ENCODE assay signal across 11 cellular contexts in genomic region chr17:57288034-57288752, GRCh38. TPM values are rescaled to one million over a fixed set of nuclear protein-coding genes. Genes with fewer than 3 reads are reported as not detected.
A peak's percentile ranks its signal among the peaks of the same experiment; 100 is the strongest.
DNase-seq lines count a peak whose midpoint lies in the region; ATAC-seq and TF ChIP-seq lines count a peak whose summit lies in the region.
"Had no signal": no experiment of that assay in that cellular context is flagged by ENCODE, and none has a peak within 500 bp of the region (broad histone marks: within the 10 kb centered on the region; RNA-seq: fewer than 3 reads in every experiment).

No MANE protein-coding gene starts in this region.

- TF ChIP-seq CTCF in adrenal gland (IDR thresholded peaks at IDR 0.05): no peak

- WGBS in adrenal gland, 4 donors: 31 to 38% (median 34%) methylated on average over 7 to 10 of the region's 10 CpGs

- no peak overlapping the region for H3K4me3 Mint-ChIP-seq in CD8-positive, alpha-beta memory T cell
- H3K4me3 Mint-ChIP-seq: activated naive CD4-positive, alpha-beta T cell treated with anti-CD3 and anti-CD28 coated beads, Interleukin-2, amount 50 U/mL, for 24 hours had no signal

- peaks cover 36 to 59% of the 10 kb centered on the region in 2 donors for H3K4me1 ChIP-seq in adrenal gland (replicated peaks in 1 of 2)
- H3K4me1 ChIP-seq in rectal smooth muscle tissue (ENCODE audit: control insufficient read depth, insufficient read depth, low read length): peaks cover 16% of the 10 kb centered on the region
- H3K4me1 ChIP-seq in CD8-positive, alpha-beta memory T cell (ENCODE audit: insufficient read depth, low read length): peaks cover 41% of the 10 kb centered on the region

- POLR2A ChIA-PET in CD8-positive, alpha-beta memory T cell (lab: Charles Lee): no interaction called here

- H3K4me3 ChIP-seq in adrenal gland: no peak overlapping the region
- no peak overlapping the region for H3K4me3 ChIP-seq in rectal smooth muscle tissue (ENCODE audit: low read length)
- no peak overlapping the region for H3K4me3 ChIP-seq in CD8-positive, alpha-beta memory T cell (ENCODE audit: low read length)

- no peaks in the 10 kb centered on the region for H3K27me3 Mint-ChIP-seq in CD8-positive, alpha-beta memory T cell
- H3K27me3 Mint-ChIP-seq: activated naive CD4-positive, alpha-beta T cell treated with anti-CD3 and anti-CD28 coated beads, Interleukin-2, amount 50 U/mL, for 24 hours had no signal

- H3K36me3 Mint-ChIP-seq in CD8-positive, alpha-beta memory T cell: peaks cover 0 to 63% (median 4%) of the 10 kb centered on the region in 3 donors

- no peak overlapping the region for H3K9ac ChIP-seq in rectal smooth muscle tissue (ENCODE audit: low read length)

- peaks cover 45 to 76% (median 76%) of the 10 kb centered on the region in 3 donors for H3K4me1 Mint-ChIP-seq in CD8-positive, alpha-beta memory T cell

- no peaks in the 10 kb centered on the region for H3K9me3 Mint-ChIP-seq in CD8-positive, alpha-beta memory T cell
- H3K9me3 Mint-ChIP-seq: activated naive CD4-positive, alpha-beta T cell treated with anti-CD3 and anti-CD28 coated beads, Interleukin-2, amount 50 U/mL, for 24 hours had no signal

- ATAC-seq in left ventricle myocardium superior: peak; percentile 77
- no peak for ATAC-seq in GM18909 (IDR thresholded peaks at IDR 0.05; ENCODE audit: poor library complexity, unreplicated experiment)
- no peak for ATAC-seq in HG02678 (IDR thresholded peaks at IDR 0.05; ENCODE audit: unreplicated experiment)

- intact Hi-C loops in adrenal gland (cut with DNase I) (no loop called here), left ventricle myocardium superior (cut with micrococcal nuclease) (no loop called here)

- H3K36me3 ChIP-seq in adrenal gland (replicated peaks in 1 of 2) (no peaks in the 10 kb centered on the region), rectal smooth muscle tissue (ENCODE audit: control insufficient read depth, insufficient read depth, low read length) (peaks cover 2% of the 10 kb centered on the region)
- H3K36me3 ChIP-seq in CD8-positive, alpha-beta memory T cell (ENCODE audit: insufficient read depth, low read length): peaks cover 5% of the 10 kb centered on the region

- peak overlapping the region in 3 of 8 donors; percentile 14 to 63 (median 55) for H3K27ac Mint-ChIP-seq in CD8-positive, alpha-beta memory T cell
- H3K27ac Mint-ChIP-seq: activated naive CD4-positive, alpha-beta T cell treated with anti-CD3 and anti-CD28 coated beads, Interleukin-2, amount 50 U/mL, for 24 hours had no signal

- H3K27me3 ChIP-seq in adrenal gland: no peaks in the 10 kb centered on the region
- H3K27me3 ChIP-seq in rectal smooth muscle tissue (ENCODE audit: control insufficient read depth, insufficient read depth, low read length): no peaks in the 10 kb centered on the region
- no peaks in the 10 kb centered on the region for H3K27me3 ChIP-seq in CD8-positive, alpha-beta memory T cell (ENCODE audit: insufficient read depth, low read length, poor library complexity, severe bottlenecking)

- H3K27ac ChIP-seq in adrenal gland (peak overlapping the region in 3 of 5 donors; percentile 66 to 84 (median 79)), rectal smooth muscle tissue (ENCODE audit: low read depth, low read length) (peak overlapping the region; percentile 40)
- no peak overlapping the region for H3K27ac ChIP-seq in CD8-positive, alpha-beta memory T cell (ENCODE audit: low read depth, low read length)

- TF ChIP-seq POLR2A in adrenal gland (IDR thresholded peaks at IDR 0.05): peak in 1 of 2 donors; percentile 31

- DNase-seq in DMS 273 treated with DMSO at 0.1 percent for 48 hours (lab: John Stamatoyannopoulos, UW) (peak; percentile 17), adrenal gland (peak in 4 of 7 donors; percentile 46 to 62 (median 53)), left ventricle myocardium superior (peak; percentile 64)
- DNase-seq in activated effector memory CD4-positive, alpha-beta T cell treated with Interleukin-2 at 50 U/mL for 16 hours: no peak
- DNase-seq in CD8-positive, alpha-beta memory T cell: no peak
- DNase-seq: DMS153, NCI-H345 had no signal

- no peaks in the 10 kb centered on the region for H3K9me3 ChIP-seq in adrenal gland (replicated peaks in 1 of 3)
- H3K9me3 ChIP-seq in CD8-positive, alpha-beta memory T cell (ENCODE audit: low read length): no peaks in the 10 kb centered on the region

- CTCF ChIA-PET in CD8-positive, alpha-beta memory T cell (lab: Charles Lee): interaction anchor here (1.1 kb wide), 1 partner anchor 384 kb away, joined by 4 read pairs; no protein-coding TSS in a partner anchor

RNA-seq across cellular contexts. Expression of gene MSI2, which starts 31.9 kb away (rescaled TPM):
- total RNA-seq in adrenal gland: 100 to 1,000 TPM in 6 of 8 donors, 10 to 100 TPM in 2; 62.6 to 411 (median 170) TPM
- 100 to 1,000 TPM in 1 of 3 donors, 10 to 100 TPM in 2; 32.6 to 360 (median 36.7) TPM for polyA plus RNA-seq in adrenal gland
- total RNA-seq in left ventricle myocardium superior: 90.7 TPM
- total RNA-seq in CD8-positive, alpha-beta memory T cell: 10 to 100 TPM; 57.1 to 58.0 TPM
- polyA plus RNA-seq in CD8-positive, alpha-beta memory T cell: 2.3 TPM

Comparison
In these comparisons a context has a peak if more than half of its experiments do, and no peak if none do; other contexts are left out.
1. DNase-seq: peak in DMS 273 treated with DMSO at 0.1 percent for 48 hours (single experiment), adrenal gland (4 of 7) and left ventricle myocardium superior (single experiment); none in activated effector memory CD4-positive, alpha-beta T cell treated with Interleukin-2 at 50 U/mL for 16 hours (single experiment) and CD8-positive, alpha-beta memory T cell (0 of 5).